Comparison of ENCODE assay signal across 8 cellular contexts in the genomic region with DNA sequence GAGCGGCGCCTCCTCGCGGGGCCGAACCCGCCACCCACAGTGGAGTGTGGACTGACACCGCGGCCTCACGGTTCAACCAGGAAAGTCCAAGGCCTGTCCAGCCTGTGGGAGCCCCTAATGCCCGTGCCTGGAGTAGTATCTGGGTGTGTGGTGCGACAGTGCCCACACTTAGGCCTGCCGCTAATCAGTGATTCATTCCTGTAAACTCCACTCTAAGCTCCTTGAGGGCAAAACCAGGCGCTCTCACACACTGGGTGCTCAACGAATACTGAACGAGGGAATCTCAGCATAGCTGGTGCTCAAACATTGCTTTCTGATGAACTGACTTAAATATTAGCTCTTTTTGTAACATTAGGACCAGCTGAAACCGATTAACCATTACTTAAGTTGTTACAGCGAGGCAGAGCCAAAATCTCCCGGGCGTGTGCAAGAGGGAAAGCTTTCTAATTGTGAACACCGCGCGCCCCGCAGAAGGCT. TPM values are rescaled to one million over a fixed set of nuclear protein-coding genes. Genes with fewer than 3 reads are reported as not detected.
DNase-seq lines count a peak whose midpoint lies in the region; ATAC-seq and TF ChIP-seq lines count a peak whose summit lies in the region.

No MANE protein-coding gene starts in this region.

- ATAC-seq in HG02571 (IDR thresholded peaks at IDR 0.05; ENCODE audit: unreplicated experiment) = peak; percentile 12
- peak in 1 of 2 donors; percentile 39 for ATAC-seq in natural killer cell treated with Interleukin-12 subunit alpha and Interleukin-12 subunit beta and Interleukin-15 and Interleukin-18, amount 100 ng/mL, for 72 hours

- 51% methylated on average over 13 of the region's 23 CpGs for WGBS in esophagus muscularis mucosa

- no peak for TF ChIP-seq CTCF in esophagus muscularis mucosa (IDR thresholded peaks at IDR 0.05)

- intact Hi-C loops in esophagus muscularis mucosa (cut with DNase I) = no loop called here

- H3K27me3 ChIP-seq in SJSA1 (replicated peaks) (no peaks in the 10 kb centered on the region), esophagus muscularis mucosa (peaks cover 0 to 5% (median 0%) of the 10 kb centered on the region in 4 donors)

- peaks cover 23% of the 10 kb centered on the region for H3K4me1 ChIP-seq in SJSA1 (replicated peaks)
- peaks cover 4 to 26% (median 17%) of the 10 kb centered on the region in 4 donors for H3K4me1 ChIP-seq in esophagus muscularis mucosa

- DNase-seq in SJSA1 (ENCODE audit: low read depth in 1 of 2, low spot score in 2 of 2) = no peak
- no peak for DNase-seq in esophagus muscularis mucosa (ENCODE audit: extremely low spot score)
- DNase-seq in natural killer cell treated with Interleukin-12 subunit alpha and Interleukin-12 subunit beta and Interleukin-15 and Interleukin-18, amount 100 ng/mL, for 72 hours (ENCODE audit: low spot score) = no peak
- DNase-seq in activated gamma-delta T cell treated with Interleukin-2 at 50 U/mL for 16 hours = no peak
- DNase-seq in NCI-H1105 (lab: John Stamatoyannopoulos, UW) = no peak
- no peak for DNase-seq in central memory CD4-positive, alpha-beta T cell

- H3K27ac Mint-ChIP-seq in natural killer cell treated with Interleukin-12 subunit alpha and Interleukin-12 subunit beta and Interleukin-15 and Interleukin-18, amount 100 ng/mL, for 72 hours = no peak overlapping the region

- no peak for TF ChIP-seq POLR2A in esophagus muscularis mucosa (IDR thresholded peaks at IDR 0.05; ENCODE audit: low read depth)

- no peaks in the 10 kb centered on the region for H3K9me3 ChIP-seq in SJSA1 (replicated peaks)
- H3K9me3 ChIP-seq in esophagus muscularis mucosa = no peaks in the 10 kb centered on the region

- TF ChIP-seq EP300 in esophagus muscularis mucosa (IDR thresholded peaks at IDR 0.05) = no peak

- peak overlapping the region; percentile 83 for H3K27ac ChIP-seq in SJSA1
- H3K27ac ChIP-seq in esophagus muscularis mucosa (replicated peaks in 1 of 4) = peak overlapping the region; percentile 83 to 90 (median 89)

- peaks cover 16 to 18% of the 10 kb centered on the region in 2 donors for H3K4me1 Mint-ChIP-seq in natural killer cell treated with Interleukin-12 subunit alpha and Interleukin-12 subunit beta and Interleukin-15 and Interleukin-18, amount 100 ng/mL, for 72 hours (ENCODE audit: low read depth in 2 of 2)

- no peaks in the 10 kb centered on the region for H3K9me3 Mint-ChIP-seq in natural killer cell treated with Interleukin-12 subunit alpha and Interleukin-12 subunit beta and Interleukin-15 and Interleukin-18, amount 100 ng/mL, for 72 hours

- H3K4me3 Mint-ChIP-seq in natural killer cell treated with Interleukin-12 subunit alpha and Interleukin-12 subunit beta and Interleukin-15 and Interleukin-18, amount 100 ng/mL, for 72 hours = peak overlapping the region; percentile 44

- H3K4me3 ChIP-seq in GM08714 (ENCODE audit: low read length) (peak overlapping the region; percentile 63; the same call in 1 of the 2 replicates), SJSA1 (peak overlapping the region; percentile 77), esophagus muscularis mucosa (peak overlapping the region; percentile 77 to 86 (median 82))

- H3K36me3 ChIP-seq in SJSA1 (no peaks in the 10 kb centered on the region), esophagus muscularis mucosa (no peaks in the 10 kb centered on the region)

- H3K36me3 Mint-ChIP-seq in natural killer cell treated with Interleukin-12 subunit alpha and Interleukin-12 subunit beta and Interleukin-15 and Interleukin-18, amount 100 ng/mL, for 72 hours = no peaks in the 10 kb centered on the region

- H3K27me3 Mint-ChIP-seq in natural killer cell treated with Interleukin-12 subunit alpha and Interleukin-12 subunit beta and Interleukin-15 and Interleukin-18, amount 100 ng/mL, for 72 hours = peaks cover 36 to 52% of the 10 kb centered on the region in 2 donors

RNA-seq across cellular contexts. Expression of gene GSDME, which starts 0.6 kb away (rescaled TPM):
- total RNA-seq in SJSA1 (2014; rRNA removed; shearing (Covaris generic)) = 7.9 and 12.9 TPM in 2 replicates
- total RNA-seq in esophagus muscularis mucosa = 10 to 100 TPM in 3 of 4 donors, 1 to 10 TPM in 1; 6.5 to 12.2 (median 11.0) TPM
- 1 to 10 TPM; 3.5 to 5.2 TPM for total RNA-seq in natural killer cell treated with Interleukin-12 subunit alpha and Interleukin-12 subunit beta and Interleukin-15 and Interleukin-18, amount 100 ng/mL, for 72 hours
